In genomic region chr12:90978117-90978770, GRCh38 we compare ENCODE assay signal across 8 cellular contexts. TPM values are rescaled to one million over a fixed set of nuclear protein-coding genes. Genes with fewer than 3 reads are reported as not detected.
DNase-seq lines count a peak whose midpoint lies in the region; ATAC-seq and TF ChIP-seq lines count a peak whose summit lies in the region.

No MANE protein-coding gene starts in this region.

- no peaks in the 10 kb centered on the region for H3K9me3 Mint-ChIP-seq in endodermal cell

- DNase-seq in DMS153 (lab: John Stamatoyannopoulos, UW): peak; percentile 33
- DNase-seq in endodermal cell: no peak
- DNase-seq in myocyte (ENCODE audit: low read depth): peak; percentile 83
- no peak for DNase-seq in stimulated activated naive CD4-positive, alpha-beta T cell (lab: John Stamatoyannopoulos, UW)
- no peak for DNase-seq in COR-L47 (lab: John Stamatoyannopoulos, UW)

- H2AFZ ChIP-seq in OCI-LY1 (ENCODE audit: low read length): no peak overlapping the region

- no peak overlapping the region for H3K27ac ChIP-seq in OCI-LY1 (ENCODE audit: low read depth, low read length, poor library complexity, severe bottlenecking)
- H3K27ac ChIP-seq in endodermal cell (ENCODE audit: low read depth, low read length): no peak overlapping the region

- H3K36me3 Mint-ChIP-seq in endodermal cell (ENCODE audit: low read depth): no peaks in the 10 kb centered on the region

- H3K4me3 ChIP-seq in OCI-LY1 (ENCODE audit: low read depth, low read length, poor library complexity, severe bottlenecking): no peak overlapping the region
- H3K4me3 ChIP-seq in endodermal cell (ENCODE audit: low read length): no peak overlapping the region

- H3K27ac Mint-ChIP-seq in endodermal cell: no peak overlapping the region

- no peaks in the 10 kb centered on the region for H3K9me3 ChIP-seq in OCI-LY1 (ENCODE audit: low read length)
- no peaks in the 10 kb centered on the region for H3K9me3 ChIP-seq in endodermal cell (ENCODE audit: control insufficient read depth, low read length)

- H3K27me3 Mint-ChIP-seq in endodermal cell (ENCODE audit: insufficient read depth): peaks cover 29% of the 10 kb centered on the region

- no peak overlapping the region for H3K4me3 Mint-ChIP-seq in endodermal cell

- H3K27me3 ChIP-seq in OCI-LY1 (ENCODE audit: insufficient read depth, low read length) (no peaks in the 10 kb centered on the region), endodermal cell (ENCODE audit: control insufficient read depth, insufficient read depth, low read length, poor library complexity, severe bottlenecking) (no peaks in the 10 kb centered on the region)

- TF ChIP-seq CTCF in OCI-LY1 (IDR thresholded peaks at IDR 0.05; ENCODE audit: low read length): peak; percentile 64
- TF ChIP-seq CTCF in endodermal cell (conservative IDR thresholded peaks at IDR 0.05): peak; percentile 88

- no peaks in the 10 kb centered on the region for H3K36me3 ChIP-seq in OCI-LY1 (ENCODE audit: insufficient read depth, low read length)
- no peaks in the 10 kb centered on the region for H3K36me3 ChIP-seq in endodermal cell (ENCODE audit: control insufficient read depth, insufficient read depth, low read length)

- WGBS in endodermal cell (ENCODE audit: insufficient coverage in 1 of 2, insufficient read length in 1 of 2), 2 experiments: no CpG with 5 or more reads among the region's 1 CpG

- H3K4me1 Mint-ChIP-seq in endodermal cell: peaks cover 7% of the 10 kb centered on the region

- H3K4me1 ChIP-seq in OCI-LY1 (ENCODE audit: insufficient read depth, low read length, severe bottlenecking): no peaks in the 10 kb centered on the region
- H3K4me1 ChIP-seq in endodermal cell (ENCODE audit: control insufficient read depth, insufficient read depth, low read length): no peaks in the 10 kb centered on the region

- no peaks in the 10 kb centered on the region for H3F3A ChIP-seq in OCI-LY1 (ENCODE audit: insufficient read depth, low read length)

- no peak overlapping the region for H3K9ac ChIP-seq in OCI-LY1 (ENCODE audit: low read length)
- no peak overlapping the region for H3K9ac ChIP-seq in endodermal cell (ENCODE audit: extremely low read depth, low read length, poor library complexity, severe bottlenecking)

- H4K20me1 ChIP-seq in OCI-LY1 (ENCODE audit: insufficient read depth, low read length): no peaks in the 10 kb centered on the region

- no peaks in the 10 kb centered on the region for H3K79me2 ChIP-seq in OCI-LY1 (ENCODE audit: insufficient read depth, low read length)

- ATAC-seq in GM19328 (IDR thresholded peaks at IDR 0.05; ENCODE audit: unreplicated experiment) (peak; percentile 73), HG03439 (IDR thresholded peaks at IDR 0.05; ENCODE audit: unreplicated experiment) (peak; percentile 85)

- no peaks in the 10 kb centered on the region for H3K9me2 ChIP-seq in OCI-LY1 (ENCODE audit: low read depth, low read length)

- no peak overlapping the region for H3K4me2 ChIP-seq in OCI-LY1 (ENCODE audit: low read length)

RNA-seq across cellular contexts. Expression of gene CCER1, which starts 23.3 kb away (rescaled TPM):
- total RNA-seq in endodermal cell: not detected
- polyA plus RNA-seq in endodermal cell (2013, experiment 1 of 2): not detected
- polyA plus RNA-seq in endodermal cell (2013, experiment 2 of 2): not detected
- not detected in 2 replicates for total RNA-seq in myocyte
- polyA plus RNA-seq in myocyte (2012): not detected

RNA-seq across cellular contexts. Expression of gene EPYC, which starts 26.5 kb away (rescaled TPM):
- not detected for total RNA-seq in endodermal cell
- polyA plus RNA-seq in endodermal cell (2013, experiment 1 of 2): 1.9 TPM
- 0.99 TPM for polyA plus RNA-seq in endodermal cell (2013, experiment 2 of 2)
- total RNA-seq in myocyte: not detected in 2 replicates
- polyA plus RNA-seq in myocyte (2012): 21.1 TPM

Comparison
In these comparisons a context has a peak if more than half of its experiments do, and no peak if none do; other contexts are left out.
1. DNase-seq: peak in DMS153 (single experiment) and myocyte (single experiment); none in endodermal cell (single experiment), stimulated activated naive CD4-positive, alpha-beta T cell (0 of 6) and COR-L47 (single experiment).